In genomic region chr1:23556661-23557470, GRCh38 we compare ENCODE assay signal across 8 cellular contexts. TPM values are rescaled to one million over a fixed set of nuclear protein-coding genes. Genes with fewer than 3 reads are reported as not detected.
A peak's percentile ranks its signal among the peaks of the same experiment; 100 is the strongest.
DNase-seq lines count a peak whose midpoint lies in the region; ATAC-seq, FAIRE-seq and TF ChIP-seq lines count a peak whose summit lies in the region.

No MANE protein-coding gene starts in this region.

- H3K27me3 ChIP-seq in PC-3 (ENCODE audit: low read length) (no peaks in the 10 kb centered on the region), ovary (no peaks in the 10 kb centered on the region)

- H3K27ac ChIP-seq in PC-3 (ENCODE audit: low read length), result peak overlapping the region; percentile 51
- H3K27ac ChIP-seq in ovary, result peak overlapping the region in 1 of 2 donors; percentile 85

- BruUV-seq in PC-3 (replicated peaks; lab: Mats Ljungman, UMichigan), result no TSS peak

- H3K79me2 ChIP-seq in PC-3 (ENCODE audit: low read length), result peaks cover 11% of the 10 kb centered on the region; the same call in 1 of the 2 replicates

- TF ChIP-seq CTCF in PC-3 (conservative IDR thresholded peaks at IDR 0.05; ENCODE audit: low read depth, low read length), result no peak
- no peak for TF ChIP-seq CTCF in endothelial cell (IDR thresholded peaks at IDR 0.05; ENCODE audit: unreplicated experiment)
- TF ChIP-seq CTCF in ovary (IDR thresholded peaks at IDR 0.05), result no peak
- TF ChIP-seq CTCF in GM13977 (IDR thresholded peaks at IDR 0.05; ENCODE audit: extremely low read depth, insufficient read depth, missing control alignments), result no peak

- TF ChIP-seq POLR2A in GM12892 (IDR thresholded peaks at IDR 0.05; ENCODE audit: low read depth, low read length) (peak; percentile 66), ovary (IDR thresholded peaks at IDR 0.05) (no peak)

- H3K27me3 Mint-ChIP-seq in endothelial cell (ENCODE audit: unreplicated experiment), result peaks cover 9% of the 10 kb centered on the region

- POLR2A ChIA-PET in PC-3 (lab: Charles Lee; ENCODE audit: unreplicated experiment), result no interaction called here

- H4K20me1 ChIP-seq in PC-3 (ENCODE audit: low read length), result no peaks in the 10 kb centered on the region

- DNase-seq in GM12892 (ENCODE audit: insufficient read length), result no peak
- no peak for DNase-seq in PC-3
- no peak for DNase-seq in endothelial cell (ENCODE audit: low spot score)
- DNase-seq in ovary, result no peak
- no peak for DNase-seq in NCI-H1694 (lab: John Stamatoyannopoulos, UW)
- no peak for DNase-seq in HCEC 1CT
- no peak for DNase-seq in GM13977 (ENCODE audit: low spot score)

- 67 to 77% (median 73%) methylated on average over 4 of the region's 4 CpGs for WGBS in ovary, 3 donors

- H3K36me3 Mint-ChIP-seq in endothelial cell (ENCODE audit: low read depth, unreplicated experiment), result peaks cover 9% of the 10 kb centered on the region

- peaks cover 62% of the 10 kb centered on the region for H3K4me1 Mint-ChIP-seq in endothelial cell (ENCODE audit: unreplicated experiment)

- no peak for TF ChIP-seq EP300 in ovary (IDR thresholded peaks at IDR 0.05)

- H3K27ac Mint-ChIP-seq in endothelial cell (ENCODE audit: unreplicated experiment), result peak overlapping the region; percentile 70

- H3K4me2 ChIP-seq in PC-3 (ENCODE audit: low read length), result peak overlapping the region; percentile 92

- no peak for FAIRE-seq in GM12892 (lab: Jason Lieb, UNC)

- no peaks in the 10 kb centered on the region for H3K9me2 ChIP-seq in PC-3 (replicated peaks; ENCODE audit: low read length)

- H3K9me3 ChIP-seq in PC-3 (ENCODE audit: low read length), result no peaks in the 10 kb centered on the region
- no peaks in the 10 kb centered on the region for H3K9me3 ChIP-seq in ovary

- no peak overlapping the region for H3K9ac ChIP-seq in PC-3 (ENCODE audit: low read length)

- ATAC-seq in PC-3, result no peak
- ATAC-seq in GM21515 (IDR thresholded peaks at IDR 0.05; ENCODE audit: unreplicated experiment), result no peak

- CTCF ChIA-PET in PC-3 (lab: Charles Lee), result interaction anchor here (0.6 to 2.5 kb wide), 4 partner anchors 63 to 81 kb away, joined by 3 to 14 read pairs (median 3); no protein-coding TSS in a partner anchor

- peak overlapping the region; percentile 94 for H3K4me3 Mint-ChIP-seq in endothelial cell (ENCODE audit: unreplicated experiment)

- no peak overlapping the region for H2AFZ ChIP-seq in PC-3 (ENCODE audit: low read length)

- H3K36me3 ChIP-seq in PC-3 (ENCODE audit: low read depth, low read length) (no peaks in the 10 kb centered on the region), ovary (no peaks in the 10 kb centered on the region)

- in situ Hi-C loops in GM13977 (cut with MboI; ENCODE audit: low pct_unique_long_range_greater_than_20kb, low sequenced_read_pairs, unreplicated experiment), result no loop called here

- intact Hi-C loops in PC-3 (cut with micrococcal nuclease), result loop anchor here (5.0 kb wide), 2 partner anchors 35 to 80 kb away; no protein-coding TSS in a partner anchor
- intact Hi-C loops in ovary (cut with DNase I), result no loop called here

- H3K4me1 ChIP-seq in PC-3 (ENCODE audit: insufficient read depth, low read length) (peaks cover 57% of the 10 kb centered on the region), ovary (ENCODE audit: insufficient read depth) (peaks cover 24% of the 10 kb centered on the region)

- H3K9me3 Mint-ChIP-seq in endothelial cell (ENCODE audit: unreplicated experiment), result no peaks in the 10 kb centered on the region

- no peaks in the 10 kb centered on the region for H3F3A ChIP-seq in PC-3 (ENCODE audit: low read length, unreplicated experiment)

- H3K4me3 ChIP-seq in PC-3 (ENCODE audit: low read length) (no peak overlapping the region), ovary (peak overlapping the region; percentile 76)

RNA-seq across cellular contexts. Expression of gene ID3, which starts 2.4 kb away (rescaled TPM):
- 101 TPM for polyA plus RNA-seq in GM12892 (2012; ENCODE audit: missing spikeins)
- total RNA-seq in PC-3 (2014; rRNA removed), result 77.7 and 92.5 TPM in 2 replicates
- 240 TPM for total RNA-seq in endothelial cell (ENCODE audit: unreplicated experiment)
- total RNA-seq in ovary, result 100 to 1,000 TPM in 4 of 7 donors, 10 to 100 TPM in 3; 44.1 to 274 (median 143) TPM
- polyA plus RNA-seq in ovary, result 100 to 1,000 TPM in 1 of 2 donors, 10 to 100 TPM in 1; 37.9 to 257 TPM

RNA-seq across cellular contexts. Expression of gene E2F2, which starts 25.8 kb away (rescaled TPM):
- polyA plus RNA-seq in GM12892 (2012; ENCODE audit: missing spikeins), result 2.0 TPM
- total RNA-seq in PC-3 (2014; rRNA removed), result 7.0 and 8.3 TPM in 2 replicates
- 0.69 TPM for total RNA-seq in endothelial cell (ENCODE audit: unreplicated experiment)
- total RNA-seq in ovary, result 1 to 10 TPM in 1 of 7 donors, under 1 TPM in 4, not detected in 2; under 0.01 to 1.1 (median 0.23) TPM
- polyA plus RNA-seq in ovary, result under 1 TPM; 0.08 to 0.13 TPM
